1 cellular context compared by ENCODE assay signal in the genomic region with DNA sequence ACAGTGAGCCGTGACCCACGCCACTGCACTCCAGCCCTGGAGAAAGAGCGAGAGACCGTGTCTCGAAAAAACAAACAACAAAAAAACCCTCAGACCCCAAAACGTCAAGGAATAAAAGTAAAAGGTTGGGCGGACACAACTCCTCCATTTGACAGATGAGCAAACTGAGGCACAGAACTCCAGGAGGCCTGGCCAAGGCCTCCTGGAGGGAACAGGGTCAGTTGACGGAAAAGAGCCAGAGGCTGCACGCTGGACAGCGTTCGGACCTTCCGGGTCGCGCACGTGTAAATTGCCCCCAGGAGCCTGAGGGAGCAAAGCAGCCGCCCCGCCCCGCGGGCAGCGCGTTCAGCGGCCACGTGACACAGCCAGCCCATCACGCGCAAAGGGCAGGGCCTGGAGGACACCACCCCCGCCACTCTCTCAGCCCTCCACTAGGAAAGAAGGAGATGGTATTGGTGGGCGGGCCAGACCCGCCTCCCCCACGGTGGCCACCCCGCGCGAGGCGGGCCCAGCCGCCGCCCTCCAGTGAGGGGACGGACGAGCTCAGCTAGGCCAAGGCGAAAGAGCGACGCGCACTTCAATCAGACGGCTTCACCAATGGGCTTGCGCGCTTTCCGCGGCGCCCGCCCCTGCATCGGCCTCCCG.
A peak's percentile ranks its signal among the peaks of the same experiment; 100 is the strongest.
TF ChIP-seq lines count a peak whose summit lies in the region.

No MANE protein-coding gene starts in this region.

TF ChIP-seq in HepG2, 621 proteins besides CTCF, POLR2A, EP300 and RAD21 (continued from another document and continues in another):
- TF ChIP-seq EED (CRISPR knock-in tag; IDR thresholded peaks at IDR 0.05) = no peak
- TF ChIP-seq ZNF33A (CRISPR knock-in tag; IDR thresholded peaks at IDR 0.05; ENCODE audit: borderline replicate concordance) = no peak
- TF ChIP-seq SRSF1 (optimal IDR thresholded peaks at IDR 0.05; ENCODE audit: low read depth, low read length) = peak; percentile 68
- TF ChIP-seq, protein P1, sequence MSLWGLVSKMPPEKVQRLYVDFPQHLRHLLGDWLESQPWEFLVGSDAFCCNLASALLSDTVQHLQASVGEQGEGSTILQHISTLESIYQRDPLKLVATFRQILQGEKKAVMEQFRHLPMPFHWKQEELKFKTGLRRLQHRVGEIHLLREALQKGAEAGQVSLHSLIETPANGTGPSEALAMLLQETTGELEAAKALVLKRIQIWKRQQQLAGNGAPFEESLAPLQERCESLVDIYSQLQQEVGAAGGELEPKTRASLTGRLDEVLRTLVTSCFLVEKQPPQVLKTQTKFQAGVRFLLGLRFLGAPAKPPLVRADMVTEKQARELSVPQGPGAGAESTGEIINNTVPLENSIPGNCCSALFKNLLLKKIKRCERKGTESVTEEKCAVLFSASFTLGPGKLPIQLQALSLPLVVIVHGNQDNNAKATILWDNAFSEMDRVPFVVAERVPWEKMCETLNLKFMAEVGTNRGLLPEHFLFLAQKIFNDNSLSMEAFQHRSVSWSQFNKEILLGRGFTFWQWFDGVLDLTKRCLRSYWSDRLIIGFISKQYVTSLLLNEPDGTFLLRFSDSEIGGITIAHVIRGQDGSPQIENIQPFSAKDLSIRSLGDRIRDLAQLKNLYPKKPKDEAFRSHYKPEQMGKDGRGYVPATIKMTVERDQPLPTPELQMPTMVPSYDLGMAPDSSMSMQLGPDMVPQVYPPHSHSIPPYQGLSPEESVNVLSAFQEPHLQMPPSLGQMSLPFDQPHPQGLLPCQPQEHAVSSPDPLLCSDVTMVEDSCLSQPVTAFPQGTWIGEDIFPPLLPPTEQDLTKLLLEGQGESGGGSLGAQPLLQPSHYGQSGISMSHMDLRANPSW (CRISPR knock-in tag; IDR thresholded peaks at IDR 0.05; ENCODE audit: borderline replicate concordance) = no peak
- TF ChIP-seq KAT7 (CRISPR knock-in tag; IDR thresholded peaks at IDR 0.05; ENCODE audit: borderline replicate concordance) = no peak
- TF ChIP-seq AGO1 (IDR thresholded peaks at IDR 0.05; ENCODE audit: low read depth, low read length, poor library complexity, severe bottlenecking) = no peak
- TF ChIP-seq HOXD1 (CRISPR knock-in tag; IDR thresholded peaks at IDR 0.05) = no peak
- peak; percentile 74; the same call in 1 of the 2 replicates for TF ChIP-seq ADNP (CRISPR knock-in tag; IDR thresholded peaks at IDR 0.05)
- TF ChIP-seq ZNF234 (CRISPR knock-in tag; conservative IDR thresholded peaks at IDR 0.05) = no peak
- TF ChIP-seq, protein P2, sequence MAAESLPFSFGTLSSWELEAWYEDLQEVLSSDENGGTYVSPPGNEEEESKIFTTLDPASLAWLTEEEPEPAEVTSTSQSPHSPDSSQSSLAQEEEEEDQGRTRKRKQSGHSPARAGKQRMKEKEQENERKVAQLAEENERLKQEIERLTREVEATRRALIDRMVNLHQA (CRISPR knock-in tag; IDR thresholded peaks at IDR 0.05) = no peak
- peak; percentile 38; the same call in 1 of the 2 replicates for TF ChIP-seq ZNF777 (CRISPR knock-in tag; IDR thresholded peaks at IDR 0.05)
- no peak for TF ChIP-seq HMGA1 (CRISPR knock-in tag; conservative IDR thresholded peaks at IDR 0.05)
- peak; percentile 70; the same call in 1 of the 2 replicates for TF ChIP-seq KLF11 (CRISPR knock-in tag; IDR thresholded peaks at IDR 0.05)
- peak in 1 of 2 experiments; percentile 34; a peak in 2 of 4 replicates for TF ChIP-seq NR2F1 (CRISPR knock-in tag; IDR thresholded peaks at IDR 0.05)
- TF ChIP-seq ZNF772 (CRISPR knock-in tag; IDR thresholded peaks at IDR 0.05) = no peak; the same call in 1 of the 2 replicates
- TF ChIP-seq PAF1 (CRISPR knock-in tag; IDR thresholded peaks at IDR 0.05) = no peak
- no peak for TF ChIP-seq SRSF4 (IDR thresholded peaks at IDR 0.05; ENCODE audit: low read depth, low read length, poor library complexity, severe bottlenecking)
- TF ChIP-seq, protein P3, sequence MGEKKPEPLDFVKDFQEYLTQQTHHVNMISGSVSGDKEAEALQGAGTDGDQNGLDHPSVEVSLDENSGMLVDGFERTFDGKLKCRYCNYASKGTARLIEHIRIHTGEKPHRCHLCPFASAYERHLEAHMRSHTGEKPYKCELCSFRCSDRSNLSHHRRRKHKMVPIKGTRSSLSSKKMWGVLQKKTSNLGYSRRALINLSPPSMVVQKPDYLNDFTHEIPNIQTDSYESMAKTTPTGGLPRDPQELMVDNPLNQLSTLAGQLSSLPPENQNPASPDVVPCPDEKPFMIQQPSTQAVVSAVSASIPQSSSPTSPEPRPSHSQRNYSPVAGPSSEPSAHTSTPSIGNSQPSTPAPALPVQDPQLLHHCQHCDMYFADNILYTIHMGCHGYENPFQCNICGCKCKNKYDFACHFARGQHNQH (CRISPR knock-in tag; IDR thresholded peaks at IDR 0.05) = no peak
- TF ChIP-seq JUNB (CRISPR knock-in tag; IDR thresholded peaks at IDR 0.05; ENCODE audit: borderline replicate concordance) = no peak
- TF ChIP-seq ZNF816 (CRISPR knock-in tag; IDR thresholded peaks at IDR 0.05; ENCODE audit: borderline replicate concordance) = no peak; the same call in 1 of the 2 replicates
- TF ChIP-seq, protein P4, sequence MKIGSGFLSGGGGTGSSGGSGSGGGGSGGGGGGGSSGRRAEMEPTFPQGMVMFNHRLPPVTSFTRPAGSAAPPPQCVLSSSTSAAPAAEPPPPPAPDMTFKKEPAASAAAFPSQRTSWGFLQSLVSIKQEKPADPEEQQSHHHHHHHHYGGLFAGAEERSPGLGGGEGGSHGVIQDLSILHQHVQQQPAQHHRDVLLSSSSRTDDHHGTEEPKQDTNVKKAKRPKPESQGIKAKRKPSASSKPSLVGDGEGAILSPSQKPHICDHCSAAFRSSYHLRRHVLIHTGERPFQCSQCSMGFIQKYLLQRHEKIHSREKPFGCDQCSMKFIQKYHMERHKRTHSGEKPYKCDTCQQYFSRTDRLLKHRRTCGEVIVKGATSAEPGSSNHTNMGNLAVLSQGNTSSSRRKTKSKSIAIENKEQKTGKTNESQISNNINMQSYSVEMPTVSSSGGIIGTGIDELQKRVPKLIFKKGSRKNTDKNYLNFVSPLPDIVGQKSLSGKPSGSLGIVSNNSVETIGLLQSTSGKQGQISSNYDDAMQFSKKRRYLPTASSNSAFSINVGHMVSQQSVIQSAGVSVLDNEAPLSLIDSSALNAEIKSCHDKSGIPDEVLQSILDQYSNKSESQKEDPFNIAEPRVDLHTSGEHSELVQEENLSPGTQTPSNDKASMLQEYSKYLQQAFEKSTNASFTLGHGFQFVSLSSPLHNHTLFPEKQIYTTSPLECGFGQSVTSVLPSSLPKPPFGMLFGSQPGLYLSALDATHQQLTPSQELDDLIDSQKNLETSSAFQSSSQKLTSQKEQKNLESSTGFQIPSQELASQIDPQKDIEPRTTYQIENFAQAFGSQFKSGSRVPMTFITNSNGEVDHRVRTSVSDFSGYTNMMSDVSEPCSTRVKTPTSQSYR (CRISPR knock-in tag; IDR thresholded peaks at IDR 0.05; ENCODE audit: borderline replicate concordance) = peak; percentile 38; the same call in 1 of the 2 replicates
- peak; percentile 57; the same call in 1 of the 2 replicates for TF ChIP-seq ZNF782 (CRISPR knock-in tag; IDR thresholded peaks at IDR 0.05; ENCODE audit: borderline replicate concordance)
- peak; percentile 73 for TF ChIP-seq THAP11 (CRISPR knock-in tag; IDR thresholded peaks at IDR 0.05)
- peak; percentile 86; the same call in 1 of the 2 replicates for TF ChIP-seq AHR (CRISPR knock-in tag; IDR thresholded peaks at IDR 0.05)
- TF ChIP-seq ZNF264 (CRISPR knock-in tag; IDR thresholded peaks at IDR 0.05) = 0 out of 2 replicates have a peak, but pooled peaks have one; percentile 44
- TF ChIP-seq, protein P5, sequence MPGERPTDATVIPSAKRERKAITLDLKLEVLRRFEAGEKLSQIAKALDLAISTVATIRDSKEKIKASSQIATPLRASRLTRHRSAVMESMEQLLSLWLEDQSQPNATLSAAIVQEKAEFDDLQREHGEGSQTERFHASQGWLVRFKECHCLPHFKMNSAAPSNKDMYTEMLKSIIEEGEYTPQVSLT (CRISPR knock-in tag; IDR thresholded peaks at IDR 0.05; ENCODE audit: borderline replicate concordance, low read depth) = no peak
- no peak for TF ChIP-seq NAIF1 (CRISPR knock-in tag; IDR thresholded peaks at IDR 0.05; ENCODE audit: borderline replicate concordance)
- TF ChIP-seq ASH2L (IDR thresholded peaks at IDR 0.05; ENCODE audit: insufficient read length, low read depth, low read length) = peak; percentile 8
- no peak for TF ChIP-seq STAT5B (CRISPR knock-in tag; IDR thresholded peaks at IDR 0.05)
- TF ChIP-seq KDM1A (CRISPR knock-in tag; IDR thresholded peaks at IDR 0.05) = peak; percentile 68; the same call in 1 of the 2 replicates
- TF ChIP-seq ZNF616 (CRISPR knock-in tag; IDR thresholded peaks at IDR 0.05; ENCODE audit: low read depth) = no peak
- TF ChIP-seq SMC3 (IDR thresholded peaks at IDR 0.05; ENCODE audit: low read length) = no peak
- TF ChIP-seq, protein P6, sequence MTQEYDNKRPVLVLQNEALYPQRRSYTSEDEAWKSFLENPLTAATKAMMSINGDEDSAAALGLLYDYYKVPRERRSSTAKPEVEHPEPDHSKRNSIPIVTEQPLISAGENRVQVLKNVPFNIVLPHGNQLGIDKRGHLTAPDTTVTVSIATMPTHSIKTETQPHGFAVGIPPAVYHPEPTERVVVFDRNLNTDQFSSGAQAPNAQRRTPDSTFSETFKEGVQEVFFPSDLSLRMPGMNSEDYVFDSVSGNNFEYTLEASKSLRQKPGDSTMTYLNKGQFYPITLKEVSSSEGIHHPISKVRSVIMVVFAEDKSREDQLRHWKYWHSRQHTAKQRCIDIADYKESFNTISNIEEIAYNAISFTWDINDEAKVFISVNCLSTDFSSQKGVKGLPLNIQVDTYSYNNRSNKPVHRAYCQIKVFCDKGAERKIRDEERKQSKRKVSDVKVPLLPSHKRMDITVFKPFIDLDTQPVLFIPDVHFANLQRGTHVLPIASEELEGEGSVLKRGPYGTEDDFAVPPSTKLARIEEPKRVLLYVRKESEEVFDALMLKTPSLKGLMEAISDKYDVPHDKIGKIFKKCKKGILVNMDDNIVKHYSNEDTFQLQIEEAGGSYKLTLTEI (CRISPR knock-in tag; conservative IDR thresholded peaks at IDR 0.05) = no peak
- TF ChIP-seq JDP2 (CRISPR knock-in tag; IDR thresholded peaks at IDR 0.05; ENCODE audit: borderline replicate concordance) = no peak
- TF ChIP-seq ZBTB20 (CRISPR knock-in tag; IDR thresholded peaks at IDR 0.05; ENCODE audit: borderline replicate concordance, low read depth) = peak; percentile 76; the same call in 1 of the 2 replicates
- TF ChIP-seq TGIF2 (CRISPR knock-in tag; IDR thresholded peaks at IDR 0.05) = peak; percentile 41; the same call in 1 of the 2 replicates
- TF ChIP-seq PPARG (CRISPR knock-in tag; conservative IDR thresholded peaks at IDR 0.05) = peak; percentile 40; the same call in 1 of the 2 replicates
- TF ChIP-seq ZSCAN31 (CRISPR knock-in tag; IDR thresholded peaks at IDR 0.05; ENCODE audit: low read depth) = peak; percentile 15; the same call in 1 of the 2 replicates
- peak; percentile 25; the same call in 1 of the 2 replicates for TF ChIP-seq TBX3 (IDR thresholded peaks at IDR 0.05; ENCODE audit: borderline replicate concordance)
- TF ChIP-seq ZNF441 (CRISPR knock-in tag; IDR thresholded peaks at IDR 0.05; ENCODE audit: borderline replicate concordance) = no peak; the same call in 1 of the 2 replicates
- TF ChIP-seq, protein P7, sequence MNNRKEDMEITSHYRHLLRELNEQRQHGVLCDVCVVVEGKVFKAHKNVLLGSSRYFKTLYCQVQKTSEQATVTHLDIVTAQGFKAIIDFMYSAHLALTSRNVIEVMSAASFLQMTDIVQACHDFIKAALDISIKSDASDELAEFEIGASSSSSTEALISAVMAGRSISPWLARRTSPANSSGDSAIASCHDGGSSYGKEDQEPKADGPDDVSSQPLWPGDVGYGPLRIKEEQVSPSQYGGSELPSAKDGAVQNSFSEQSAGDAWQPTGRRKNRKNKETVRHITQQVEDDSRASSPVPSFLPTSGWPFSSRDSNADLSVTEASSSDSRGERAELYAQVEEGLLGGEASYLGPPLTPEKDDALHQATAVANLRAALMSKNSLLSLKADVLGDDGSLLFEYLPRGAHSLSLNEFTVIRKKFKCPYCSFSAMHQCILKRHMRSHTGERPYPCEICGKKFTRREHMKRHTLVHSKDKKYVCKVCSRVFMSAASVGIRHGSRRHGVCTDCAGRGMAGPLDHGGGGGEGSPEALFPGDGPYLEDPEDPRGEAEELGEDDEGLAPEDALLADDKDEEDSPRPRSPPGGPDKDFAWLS (CRISPR knock-in tag; IDR thresholded peaks at IDR 0.05; ENCODE audit: borderline replicate concordance) = no peak
- no peak for TF ChIP-seq ZNF24 (IDR thresholded peaks at IDR 0.05)
- TF ChIP-seq ZNF572 (CRISPR knock-in tag; IDR thresholded peaks at IDR 0.05) = no peak
- TF ChIP-seq, protein P8, sequence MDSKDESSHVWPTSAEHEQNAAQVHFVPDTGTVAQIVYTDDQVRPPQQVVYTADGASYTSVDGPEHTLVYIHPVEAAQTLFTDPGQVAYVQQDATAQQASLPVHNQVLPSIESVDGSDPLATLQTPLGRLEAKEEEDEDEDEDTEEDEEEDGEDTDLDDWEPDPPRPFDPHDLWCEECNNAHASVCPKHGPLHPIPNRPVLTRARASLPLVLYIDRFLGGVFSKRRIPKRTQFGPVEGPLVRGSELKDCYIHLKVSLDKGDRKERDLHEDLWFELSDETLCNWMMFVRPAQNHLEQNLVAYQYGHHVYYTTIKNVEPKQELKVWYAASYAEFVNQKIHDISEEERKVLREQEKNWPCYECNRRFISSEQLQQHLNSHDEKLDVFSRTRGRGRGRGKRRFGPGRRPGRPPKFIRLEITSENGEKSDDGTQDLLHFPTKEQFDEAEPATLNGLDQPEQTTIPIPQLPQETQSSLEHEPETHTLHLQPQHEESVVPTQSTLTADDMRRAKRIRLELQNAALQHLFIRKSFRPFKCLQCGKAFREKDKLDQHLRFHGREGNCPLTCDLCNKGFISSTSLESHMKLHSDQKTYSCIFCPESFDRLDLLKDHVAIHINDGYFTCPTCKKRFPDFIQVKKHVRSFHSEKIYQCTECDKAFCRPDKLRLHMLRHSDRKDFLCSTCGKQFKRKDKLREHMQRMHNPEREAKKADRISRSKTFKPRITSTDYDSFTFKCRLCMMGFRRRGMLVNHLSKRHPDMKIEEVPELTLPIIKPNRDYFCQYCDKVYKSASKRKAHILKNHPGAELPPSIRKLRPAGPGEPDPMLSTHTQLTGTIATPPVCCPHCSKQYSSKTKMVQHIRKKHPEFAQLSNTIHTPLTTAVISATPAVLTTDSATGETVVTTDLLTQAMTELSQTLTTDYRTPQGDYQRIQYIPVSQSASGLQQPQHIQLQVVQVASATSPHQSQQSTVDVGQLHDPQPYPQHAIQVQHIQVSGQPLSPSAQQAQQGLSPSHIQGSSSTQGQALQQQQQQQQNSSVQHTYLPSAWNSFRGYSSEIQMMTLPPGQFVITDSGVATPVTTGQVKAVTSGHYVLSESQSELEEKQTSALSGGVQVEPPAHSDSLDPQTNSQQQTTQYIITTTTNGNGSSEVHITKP (CRISPR knock-in tag; IDR thresholded peaks at IDR 0.05; ENCODE audit: low read depth) = peak; percentile 19; the same call in 1 of the 2 replicates
- TF ChIP-seq ZNF557 (CRISPR knock-in tag; IDR thresholded peaks at IDR 0.05) = 0 out of 2 replicates have a peak, but pooled peaks have one; percentile 24
- TF ChIP-seq POLR2AphosphoS2 (IDR thresholded peaks at IDR 0.05; ENCODE audit: low read depth, low read length) = no peak
- no peak; the same call in 1 of the 2 replicates for TF ChIP-seq ARID2 (CRISPR knock-in tag; IDR thresholded peaks at IDR 0.05; ENCODE audit: borderline replicate concordance)
- TF ChIP-seq ZBTB7A (CRISPR knock-in tag; IDR thresholded peaks at IDR 0.05) = no peak
- TF ChIP-seq ZKSCAN8 (CRISPR knock-in tag; IDR thresholded peaks at IDR 0.05; ENCODE audit: borderline replicate concordance) = 0 out of 2 replicates have a peak, but pooled peaks have one; percentile 22
- TF ChIP-seq ZNF839 (CRISPR knock-in tag; IDR thresholded peaks at IDR 0.05; ENCODE audit: borderline replicate concordance) = peak; percentile 32; the same call in 1 of the 2 replicates
